ENCODE assay signal across 1 cellular context in the genomic region with DNA sequence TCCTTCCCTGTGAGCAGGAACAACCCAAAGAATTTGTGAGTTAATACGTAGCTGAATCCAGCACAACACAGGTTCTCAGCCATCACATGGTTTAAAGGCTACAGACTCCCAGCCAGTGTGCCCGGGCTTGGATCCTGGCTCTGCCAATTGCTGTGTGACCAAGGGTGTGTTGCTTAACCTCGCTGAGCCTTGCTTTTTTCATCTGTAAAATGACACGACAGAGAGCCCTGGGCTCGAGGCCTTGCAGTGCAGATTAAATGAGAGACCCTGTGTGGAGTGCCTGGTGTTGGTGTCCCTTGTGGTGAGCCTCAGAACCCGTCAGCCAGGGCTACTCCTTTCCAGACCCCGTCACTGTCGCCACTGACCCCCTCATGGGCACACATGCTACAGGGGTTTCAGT.
TF ChIP-seq lines count a peak whose summit lies in the region.

No MANE protein-coding gene starts in this region.

TF ChIP-seq in K562, 482 proteins besides CTCF, POLR2A, EP300 and RAD21:
- TF ChIP-seq RBM25 (IDR thresholded peaks at IDR 0.05; ENCODE audit: low read depth, low read length, severe bottlenecking) (peak; percentile 88), ZNF146 (CRISPR knock-in tag; IDR thresholded peaks at IDR 0.05; ENCODE audit: unreplicated experiment) (no peak), SMAD4 (CRISPR knock-in tag; conservative IDR thresholded peaks at IDR 0.05) (no peak), ZFP36 (IDR thresholded peaks at IDR 0.05; ENCODE audit: low read depth, low read length, partially characterized antibody) (peak; percentile 71), KDM1A (IDR thresholded peaks at IDR 0.05) (peak in 1 of 2 experiments; percentile 36; a peak in 1 of 4 replicates), DIDO1 (tag; IDR thresholded peaks at IDR 0.05; ENCODE audit: low read depth) (no peak), TAF7 (tag; IDR thresholded peaks at IDR 0.05) (no peak), CHD4 (IDR thresholded peaks at IDR 0.05; ENCODE audit: insufficient read depth, insufficient replicate concordance, low read depth, low read length, poor library complexity, severe bottlenecking) (no peak), NKRF (IDR thresholded peaks at IDR 0.05; ENCODE audit: borderline replicate concordance) (no peak), COPS2 (conservative IDR thresholded peaks at IDR 0.05) (no peak), NCOR1 (IDR thresholded peaks at IDR 0.05) (no peak), PRPF4 (IDR thresholded peaks at IDR 0.05; ENCODE audit: insufficient read depth, low read depth, low read length, poor library complexity, severe bottlenecking) (no peak), POLR2H (tag; IDR thresholded peaks at IDR 0.05; ENCODE audit: low read depth) (no peak), HEY1 (CRISPR knock-in tag; IDR thresholded peaks at IDR 0.05; ENCODE audit: borderline replicate concordance) (no peak), BCOR (IDR thresholded peaks at IDR 0.05) (peak; percentile 73), BACH1 (tag; IDR thresholded peaks at IDR 0.05) (no peak), ZBTB49 (CRISPR knock-in tag; IDR thresholded peaks at IDR 0.05; ENCODE audit: borderline replicate concordance) (no peak), ZNF274 (IDR thresholded peaks at IDR 0.05; ENCODE audit: borderline replicate concordance, low read depth, low read length) (no peak)
- TF ChIP-seq, protein P1, sequence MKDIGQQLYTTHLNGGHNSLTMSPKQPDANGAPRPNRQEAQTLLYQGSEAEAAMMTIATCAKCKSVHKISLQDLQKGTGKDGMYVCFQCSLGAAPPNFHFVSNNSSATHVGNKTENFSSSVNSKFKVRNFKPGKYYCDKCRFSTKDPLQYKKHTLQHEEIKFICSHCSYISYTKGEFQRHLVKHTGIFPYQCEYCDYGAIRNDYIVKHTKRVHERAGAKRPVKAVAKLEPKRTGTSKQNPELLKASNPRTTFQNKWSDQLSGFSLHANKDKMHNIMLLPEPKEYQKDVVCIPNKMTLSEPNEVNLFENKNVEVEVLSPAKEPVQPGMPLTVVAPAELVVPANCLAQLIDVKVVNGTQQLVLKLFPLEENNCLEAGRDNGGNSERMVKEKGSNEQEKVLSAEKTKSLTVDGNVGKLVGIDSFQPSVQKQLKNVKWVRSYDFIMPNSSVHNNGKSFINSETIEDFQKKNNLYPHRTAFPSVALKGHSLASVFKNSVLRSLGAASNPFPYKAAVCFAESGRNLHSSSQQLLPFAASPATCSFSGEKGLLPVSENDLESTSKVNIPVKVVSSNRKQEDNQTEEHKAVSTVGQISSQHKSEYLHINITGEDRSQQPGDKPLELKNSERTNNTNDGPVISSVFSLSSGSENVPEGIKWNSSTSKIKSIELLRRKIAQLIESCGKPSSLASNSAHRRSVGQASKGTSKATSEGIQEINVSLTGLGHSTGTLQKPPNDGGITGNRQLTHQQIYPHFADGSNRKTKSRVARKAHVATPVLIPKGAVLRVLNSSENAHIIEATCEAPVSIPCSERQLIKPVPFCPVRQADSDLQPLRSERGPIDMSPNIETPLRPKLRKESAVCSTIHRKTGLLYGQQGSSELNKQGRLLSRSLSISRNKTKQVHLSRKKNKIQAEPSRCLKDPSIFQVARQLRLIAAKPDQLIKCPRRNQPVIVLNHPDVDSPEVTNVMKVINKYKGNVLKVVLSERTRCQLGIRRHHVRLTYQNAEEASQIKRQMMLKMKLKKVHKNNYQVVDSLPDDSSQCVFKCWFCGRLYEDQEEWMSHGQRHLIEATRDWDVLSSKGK (CRISPR knock-in tag; IDR thresholded peaks at IDR 0.05), result no peak
- TF ChIP-seq, protein P2, sequence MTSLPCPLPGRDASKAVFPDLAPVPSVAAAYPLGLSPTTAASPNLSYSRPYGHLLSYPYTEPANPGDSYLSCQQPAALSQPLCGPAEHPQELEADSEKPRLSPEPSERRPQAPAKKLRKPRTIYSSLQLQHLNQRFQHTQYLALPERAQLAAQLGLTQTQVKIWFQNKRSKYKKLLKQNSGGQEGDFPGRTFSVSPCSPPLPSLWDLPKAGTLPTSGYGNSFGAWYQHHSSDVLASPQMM (CRISPR knock-in tag; IDR thresholded peaks at IDR 0.05), result no peak
TF ChIP-seq in K562: peak in this region for 4.
